ENCODE assay signal across 8 cellular contexts in the genomic region with DNA sequence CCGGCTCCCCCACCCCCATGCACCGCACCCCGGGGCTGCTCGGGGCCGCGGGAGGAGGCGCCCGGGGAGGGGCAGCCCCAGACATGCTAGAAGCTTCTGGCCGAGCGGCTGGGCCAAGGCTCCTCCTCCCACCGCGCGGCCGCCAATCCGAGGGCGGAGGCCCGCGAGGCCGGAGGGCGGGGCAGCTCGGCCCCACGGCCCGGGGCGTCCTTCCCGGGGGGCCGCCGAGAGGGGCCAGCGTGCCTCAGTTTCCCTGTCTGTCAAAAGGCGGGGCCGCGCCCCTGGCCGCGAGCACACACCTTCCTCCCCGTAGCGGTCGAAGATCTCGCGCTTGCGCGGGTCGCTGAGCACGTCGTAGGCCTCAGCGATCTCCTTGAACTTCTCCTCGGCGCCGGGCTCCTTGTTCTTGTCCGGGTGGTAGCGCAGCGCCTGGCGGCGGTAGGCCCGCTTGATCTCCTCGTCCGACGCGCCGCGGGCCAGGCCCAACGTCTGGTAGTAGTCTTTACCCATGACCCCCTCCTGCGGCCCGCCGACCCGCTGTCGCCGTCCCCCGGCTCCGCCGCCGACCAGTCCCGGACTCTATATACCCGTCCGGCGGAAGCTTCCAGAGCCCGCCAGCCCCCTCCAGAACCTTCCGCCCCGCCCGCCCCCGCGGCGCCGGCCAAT. TPM values are rescaled to one million over a fixed set of nuclear protein-coding genes. Genes with fewer than 3 reads are reported as not detected.
DNase-seq lines count a peak whose midpoint lies in the region; ATAC-seq and TF ChIP-seq lines count a peak whose summit lies in the region.

A gene (minus strand): TSS at position 558 of the 666 bp plus-strand sequence. CDS start 48 bp downstream, at position 510.

- CTCF ChIA-PET in OCI-LY7 (lab: Charles Lee; ENCODE audit: unreplicated experiment), result interaction anchor here (0.7 to 0.8 kb wide), 2 partner anchors 46 to 152 kb away, joined by 3 read pairs; no protein-coding TSS in a partner anchor

- TF ChIP-seq POLR2A in thyroid gland (IDR thresholded peaks at IDR 0.05), result peak; percentile 89 to 95

- H3K36me3 Mint-ChIP-seq in CD4-positive, CD25-positive, alpha-beta regulatory T cell, result peaks cover 26% of the 10 kb centered on the region

- peak within 1 kb of the TSS; percentile 99 for H3K4me3 ChIP-seq in CD4-positive, CD25-positive, alpha-beta regulatory T cell (ENCODE audit: low read depth, low read length)
- H3K4me3 ChIP-seq in OCI-LY7 (ENCODE audit: low read depth, low read length, poor library complexity, severe bottlenecking) (peak within 1 kb of the TSS; percentile 93), neural cell (ENCODE audit: low read length) (peak within 1 kb of the TSS; percentile 91), thyroid gland (replicated peaks in 1 of 3) (peak within 1 kb of the TSS; percentile 80 to 99 (median 92))

- H2AFZ ChIP-seq in OCI-LY7 (ENCODE audit: low read length) (peak within 1 kb of the TSS; percentile 72; the same call in 1 of the 2 replicates), neural cell (ENCODE audit: low read depth, low read length) (peak within 1 kb of the TSS; percentile 85)

- WGBS in thyroid gland, 2 donors, result 0% methylated on average over 4 to 46 of the region's 82 CpGs

- peak within 1 kb of the TSS; percentile 98 to 100 (median 99) for H3K27ac Mint-ChIP-seq in CD4-positive, CD25-positive, alpha-beta regulatory T cell

- peaks cover 17% of the 10 kb centered on the region for H4K20me1 ChIP-seq in OCI-LY7 (ENCODE audit: insufficient read depth, low read length)
- H4K20me1 ChIP-seq in neural cell (ENCODE audit: insufficient read depth), result no peaks in the 10 kb centered on the region

- H3K4me1 Mint-ChIP-seq in CD4-positive, CD25-positive, alpha-beta regulatory T cell, result peaks cover 15 to 80% (median 54%) of the 10 kb centered on the region in 4 donors

- H3K36me3 ChIP-seq in CD4-positive, CD25-positive, alpha-beta regulatory T cell (ENCODE audit: control insufficient read depth, insufficient read depth, low read length), result peaks cover 34% of the 10 kb centered on the region
- H3K36me3 ChIP-seq in OCI-LY7 (ENCODE audit: insufficient read depth, low read length), result peaks cover 45% of the 10 kb centered on the region
- H3K36me3 ChIP-seq in neural cell (ENCODE audit: insufficient read depth, low read length), result no peaks in the 10 kb centered on the region
- peaks cover 17 to 23% of the 10 kb centered on the region in 2 donors for H3K36me3 ChIP-seq in thyroid gland

- peaks cover 0 to 4% (median 0%) of the 10 kb centered on the region in 7 donors for H3K9me3 Mint-ChIP-seq in CD4-positive, CD25-positive, alpha-beta regulatory T cell

- DNase-seq in CD4-positive, CD25-positive, alpha-beta regulatory T cell, result peak in 2 of 3 donors; percentile 66 to 76
- DNase-seq in OCI-LY7 (ENCODE audit: low spot score), result peak; percentile 77
- peak; percentile 55 for DNase-seq in activated gamma-delta T cell (lab: John Stamatoyannopoulos, UW)
- DNase-seq in foreskin keratinocyte, result peak in 1 of 2 donors; percentile 82
- peak; percentile 82 for DNase-seq in thyroid gland

- H3K79me2 ChIP-seq in OCI-LY7 (ENCODE audit: insufficient read depth, low read depth, low read length), result peaks cover 35% of the 10 kb centered on the region
- peaks cover 21% of the 10 kb centered on the region for H3K79me2 ChIP-seq in neural cell (replicated peaks; ENCODE audit: insufficient read depth, low read length)

- peak within 1 kb of the TSS; percentile 89 for H3K9ac ChIP-seq in neural cell (ENCODE audit: low read length)

- H3K27ac ChIP-seq in CD4-positive, CD25-positive, alpha-beta regulatory T cell (ENCODE audit: insufficient read depth, low read length, poor library complexity, severe bottlenecking), result peak within 1 kb of the TSS; percentile 94
- peak within 1 kb of the TSS; percentile 76 for H3K27ac ChIP-seq in OCI-LY7 (ENCODE audit: low read depth, low read length, poor library complexity, severe bottlenecking)
- H3K27ac ChIP-seq in foreskin keratinocyte, result peak within 1 kb of the TSS; percentile 86
- H3K27ac ChIP-seq in neural cell (ENCODE audit: low read length), result peak within 1 kb of the TSS; percentile 90
- H3K27ac ChIP-seq in thyroid gland, result peak within 1 kb of the TSS; percentile 99 to 100 (median 100)

- TF ChIP-seq RAD21 in neural cell (conservative IDR thresholded peaks at IDR 0.05), result no peak

- intact Hi-C loops in OCI-LY7 (cut with micrococcal nuclease; ENCODE audit: unreplicated experiment) (loop anchor here (1.0 to 5.0 kb wide), 2 partner anchors 11 to 39 kb away; a partner anchor contains a TSS), thyroid gland (cut with DNase I) (no loop called here)

- no peak for TF ChIP-seq CTCF in OCI-LY7 (conservative IDR thresholded peaks at IDR 0.05; ENCODE audit: low read length)
- TF ChIP-seq CTCF in foreskin keratinocyte (conservative IDR thresholded peaks at IDR 0.05), result no peak
- TF ChIP-seq CTCF in neural cell (IDR thresholded peaks at IDR 0.05; ENCODE audit: poor library complexity, severe bottlenecking), result no peak
- TF ChIP-seq CTCF in thyroid gland (IDR thresholded peaks at IDR 0.05), result peak in 1 of 6 experiments; percentile 3

- POLR2A ChIA-PET in OCI-LY7 (lab: Charles Lee), result interaction anchor here (0.5 to 1.6 kb wide), 6 partner anchors 10 to 30 kb away, joined by 3 to 6 read pairs (median 3); no protein-coding TSS in a partner anchor

- H3F3A ChIP-seq in neural cell (ENCODE audit: insufficient read depth, low read length, poor library complexity, severe bottlenecking), result no peaks in the 10 kb centered on the region

- BruUV-seq in OCI-LY7 (replicated peaks; lab: Mats Ljungman, UMichigan), result no TSS peak

- H3K4me2 ChIP-seq in OCI-LY7 (ENCODE audit: low read length) (peak within 1 kb of the TSS; percentile 99), neural cell (ENCODE audit: low read length) (peak within 1 kb of the TSS; percentile 86)

- peak; percentile 11 for TF ChIP-seq EP300 in neural cell (conservative IDR thresholded peaks at IDR 0.05; ENCODE audit: poor library complexity, severe bottlenecking)

- peak within 1 kb of the TSS; percentile 95 to 98 (median 97) for H3K4me3 Mint-ChIP-seq in CD4-positive, CD25-positive, alpha-beta regulatory T cell

- H3K9me2 ChIP-seq in OCI-LY7 (ENCODE audit: insufficient read depth, low read length) (no peaks in the 10 kb centered on the region), neural cell (ENCODE audit: insufficient read depth, low read length) (no peaks in the 10 kb centered on the region)

- H3K27me3 Mint-ChIP-seq in CD4-positive, CD25-positive, alpha-beta regulatory T cell, result peaks cover 12% of the 10 kb centered on the region

- H3K27me3 ChIP-seq in CD4-positive, CD25-positive, alpha-beta regulatory T cell (ENCODE audit: control insufficient read depth, insufficient read depth, low read length), result no peaks in the 10 kb centered on the region
- H3K27me3 ChIP-seq in foreskin keratinocyte, result no peaks in the 10 kb centered on the region
- no peaks in the 10 kb centered on the region for H3K27me3 ChIP-seq in neural cell (ENCODE audit: insufficient read depth, low read depth, low read length)
- no peaks in the 10 kb centered on the region for H3K27me3 ChIP-seq in thyroid gland

- no peaks in the 10 kb centered on the region for H3K9me3 ChIP-seq in CD4-positive, CD25-positive, alpha-beta regulatory T cell (ENCODE audit: control insufficient read depth in 2 of 2, low read length in 2 of 2)
- H3K9me3 ChIP-seq in OCI-LY7 (ENCODE audit: low read length), result no peaks in the 10 kb centered on the region
- H3K9me3 ChIP-seq in neural cell (ENCODE audit: low read length), result no peaks in the 10 kb centered on the region
- no peaks in the 10 kb centered on the region for H3K9me3 ChIP-seq in thyroid gland

- peaks cover 75% of the 10 kb centered on the region for H3K4me1 ChIP-seq in CD4-positive, CD25-positive, alpha-beta regulatory T cell (ENCODE audit: control insufficient read depth, insufficient read depth, low read length, poor library complexity, severe bottlenecking)
- peaks cover 56% of the 10 kb centered on the region for H3K4me1 ChIP-seq in OCI-LY7 (ENCODE audit: insufficient read depth, low read length, poor library complexity, severe bottlenecking)
- peaks cover 18% of the 10 kb centered on the region for H3K4me1 ChIP-seq in foreskin keratinocyte
- H3K4me1 ChIP-seq in thyroid gland, result peaks cover 19 to 34% of the 10 kb centered on the region in 2 donors

- peak; percentile 50 to 63 for ATAC-seq in CD4-positive, CD25-positive, alpha-beta regulatory T cell (ENCODE audit: low read depth in 2 of 2)
- ATAC-seq in GM19043 (IDR thresholded peaks at IDR 0.05; ENCODE audit: low read depth, unreplicated experiment) (peak; percentile 50), HG03175 (IDR thresholded peaks at IDR 0.05; ENCODE audit: unreplicated experiment) (peak; percentile 65), foreskin keratinocyte (peak; percentile 49)

TF ChIP-seq in neural cell, 6 proteins besides CTCF, POLR2A, EP300 and RAD21 (continues in another document):
- TF ChIP-seq TAF1 (IDR thresholded peaks at IDR 0.05; ENCODE audit: low read depth) (no peak), POLR2AphosphoS5 (IDR thresholded peaks at IDR 0.05) (peak; percentile 89), MXI1 (conservative IDR thresholded peaks at IDR 0.05; ENCODE audit: poor library complexity, severe bottlenecking) (peak; percentile 55), EZH2 (IDR thresholded peaks at IDR 0.05; ENCODE audit: borderline replicate concordance, insufficient read depth, low read length, poor library complexity, severe bottlenecking) (no peak)

RNA-seq across cellular contexts. Expression of the gene that starts here (rescaled TPM):
- 754 TPM for total RNA-seq in CD4-positive, CD25-positive, alpha-beta regulatory T cell
- polyA plus RNA-seq in CD4-positive, CD25-positive, alpha-beta regulatory T cell, result 100 to 1,000 TPM; 302 to 349 (median 332) TPM
- 62.9 and 76.7 TPM in 2 replicates for total RNA-seq in OCI-LY7 (2014; rRNA removed; shearing (Covaris generic))
- 51.7 and 63.7 TPM in 2 replicates for total RNA-seq in OCI-LY7 (2022)
- 184 and 196 TPM in 2 replicates for total RNA-seq in foreskin keratinocyte
- polyA plus RNA-seq in foreskin keratinocyte, result 158 and 184 TPM in 2 replicates
- 64.6 and 70.9 TPM in 2 replicates for polyA plus RNA-seq in neural cell
- 50.4 and 54.5 TPM in 2 replicates for polyA minus RNA-seq in neural cell
- 10 to 100 TPM; 49.1 to 61.1 (median 55.3) TPM for total RNA-seq in thyroid gland
